ENCODE assay signal across 8 cellular contexts in genomic region chr10:35641430-35642015, GRCh38. TPM values are rescaled to one million over a fixed set of nuclear protein-coding genes. Genes with fewer than 3 reads are reported as not detected.
A peak's percentile ranks its signal among the peaks of the same experiment; 100 is the strongest.
DNase-seq lines count a peak whose midpoint lies in the region; ATAC-seq lines count a peak whose summit lies in the region.

No MANE protein-coding gene starts in this region.

- H3K9ac ChIP-seq in duodenal mucosa (ENCODE audit: low read depth in 1 of 2, low read length in 2 of 2), result peak overlapping the region; percentile 18 to 33

- H2AFZ ChIP-seq in ACC112 (ENCODE audit: low read length, unreplicated experiment), result peak overlapping the region; percentile 93

- H3K27ac ChIP-seq in ACC112 (ENCODE audit: low read depth, low read length), result no peak overlapping the region
- peak overlapping the region; percentile 25 for H3K27ac ChIP-seq in duodenal mucosa (ENCODE audit: low read depth, low read length)

- H3K9me3 ChIP-seq in duodenal mucosa (ENCODE audit: control insufficient read depth in 1 of 2, low read length in 2 of 2) (no peaks in the 10 kb centered on the region), mononuclear cell (ENCODE audit: low read depth, low read length) (no peaks in the 10 kb centered on the region)

- ATAC-seq in GM18499 (IDR thresholded peaks at IDR 0.05; ENCODE audit: insufficient read depth, unreplicated experiment) (peak; percentile 2), HG02840 (IDR thresholded peaks at IDR 0.05; ENCODE audit: low FRiP score, unreplicated experiment) (peak; percentile 36)

- DNase-seq in RPMI7951 (ENCODE audit: low read depth) (peak; percentile 58), NCI-H510A (lab: John Stamatoyannopoulos, UW) (no peak), SKM-1 (lab: John Stamatoyannopoulos, UW; ENCODE audit: unreplicated experiment) (no peak)

- H3K27me3 ChIP-seq in ACC112 (ENCODE audit: insufficient read depth, low read length), result no peaks in the 10 kb centered on the region
- H3K27me3 ChIP-seq in duodenal mucosa (ENCODE audit: control insufficient read depth in 1 of 2, insufficient read depth in 2 of 2, low read length in 2 of 2), result peaks cover 27 to 48% of the 10 kb centered on the region in 2 donors
- H3K27me3 ChIP-seq in mononuclear cell (ENCODE audit: insufficient read depth, low read length), result peaks cover 64% of the 10 kb centered on the region

- H3K4me1 ChIP-seq in ACC112 (ENCODE audit: control insufficient read depth, insufficient read depth, low read length, unreplicated experiment), result no peaks in the 10 kb centered on the region
- H3K4me1 ChIP-seq in duodenal mucosa (ENCODE audit: control insufficient read depth in 1 of 2, insufficient read depth in 2 of 2, low read length in 2 of 2), result peaks cover 9 to 33% of the 10 kb centered on the region in 2 donors
- peaks cover 30% of the 10 kb centered on the region for H3K4me1 ChIP-seq in mononuclear cell (ENCODE audit: insufficient read depth, low read length)

- no peaks in the 10 kb centered on the region for H3K36me3 ChIP-seq in ACC112 (ENCODE audit: insufficient read depth, low read length)
- H3K36me3 ChIP-seq in duodenal mucosa (ENCODE audit: control insufficient read depth in 1 of 2, insufficient read depth in 2 of 2, low read length in 2 of 2), result no peaks in the 10 kb centered on the region

- H3K4me3 ChIP-seq in ACC112 (ENCODE audit: low read depth, low read length) (peak overlapping the region; percentile 93), duodenal mucosa (ENCODE audit: low read depth in 1 of 2, low read length in 2 of 2) (peak overlapping the region; percentile 70 to 82), mononuclear cell (ENCODE audit: low read length) (peak overlapping the region; percentile 43)

- H3K79me2 ChIP-seq in ACC112 (ENCODE audit: control insufficient read depth, insufficient read depth, low read length, unreplicated experiment), result no peaks in the 10 kb centered on the region

RNA-seq across cellular contexts. Expression of gene FZD8, which starts 0.6 kb away (rescaled TPM):
- 2.2 and 3.2 TPM in 2 replicates for total RNA-seq in RPMI7951 (2014; rRNA removed; shearing (Covaris generic))
- 0.94 TPM for total RNA-seq in mononuclear cell

RNA-seq across cellular contexts. Expression of gene GJD4, which starts 36.4 kb away (rescaled TPM):
- total RNA-seq in RPMI7951 (2014; rRNA removed; shearing (Covaris generic)), result not detected in 2 replicates
- not detected for total RNA-seq in mononuclear cell

Comparison
In these comparisons a context has a peak if more than half of its experiments do, and no peak if none do; other contexts are left out.
1. H3K4me3 ChIP-seq: peak in every context shown above with its lines; median percentile 93 in ACC112; 76 in duodenal mucosa; 43 in mononuclear cell.